In the genomic region with DNA sequence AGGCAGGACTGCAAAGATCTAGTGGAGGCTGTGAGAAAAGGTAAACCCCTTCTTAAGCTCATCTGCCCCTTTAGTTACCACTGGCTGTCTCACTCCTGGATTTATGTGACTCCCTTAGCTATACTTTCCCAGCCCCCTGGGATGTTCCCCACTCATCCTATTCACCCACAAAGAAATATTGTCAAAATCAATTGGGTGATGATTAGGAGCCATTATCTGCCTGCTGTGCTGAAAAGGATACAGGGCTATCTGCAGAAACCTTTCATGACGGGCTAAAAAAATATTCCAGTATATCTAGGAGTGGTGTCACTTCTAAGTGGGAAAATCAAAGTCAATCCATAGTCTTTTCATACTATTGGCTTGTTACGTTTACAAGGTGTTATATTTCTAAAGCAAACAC, we compare ENCODE assay signal across 6 cellular contexts.
"Had no signal": no experiment of that assay in that cellular context is flagged by ENCODE, and none has a peak within 500 bp of the region (broad histone marks: within the 10 kb centered on the region; RNA-seq: fewer than 3 reads in every experiment).

No MANE protein-coding gene starts in this region.

- ATAC-seq: HCT116 had no signal

- DNase-seq: GM23248, GOT3, H7, HFFc6, IMR-90 had no signal

- H3K27ac Mint-ChIP-seq: HFFc6 had no signal

- H3K4me3 Mint-ChIP-seq: HFFc6 had no signal

- H3K9me3 Mint-ChIP-seq: HFFc6 had no signal
